In genomic region chrX:103489733-103490132, GRCh38 we compare ENCODE assay signal across 8 cellular contexts. TPM values are rescaled to one million over a fixed set of nuclear protein-coding genes. Genes with fewer than 3 reads are reported as not detected.
DNase-seq lines count a peak whose midpoint lies in the region; ATAC-seq, FAIRE-seq and TF ChIP-seq lines count a peak whose summit lies in the region.
"Not testable (repeated sequence)": the region's sequence is repeated elsewhere in the genome, so short reads cannot be mapped to it uniquely, and the experiment has no call there.

No MANE protein-coding gene starts in this region.

- not testable (repeated sequence) for H3K27ac ChIP-seq in GM12878 (ENCODE audit: control insufficient read depth, insufficient read depth); thyroid gland

- not testable (repeated sequence) for TF ChIP-seq EP300 in GM12878 (IDR thresholded peaks at IDR 0.05; ENCODE audit: borderline replicate concordance in 1 of 2, control insufficient read depth in 1 of 2, low read depth in 2 of 2, low read length in 2 of 2)

- in situ Hi-C loops in GM12878 (cut with MboI): not testable (repeated sequence)

- DNase-seq in DMS79 treated with DMSO at 0.1 percent for 48 hours (lab: John Stamatoyannopoulos, UW) (peak; percentile 25), HTR-8/SVneo (ENCODE audit: insufficient read length, low spot score) (peak; percentile 2), NCI-H69 (lab: John Stamatoyannopoulos, UW) (peak; percentile 20), glutamatergic neuron (peak; percentile 56), neural crest cell (ENCODE audit: low read depth, low spot score) (peak; percentile 54), thyroid gland (peak; percentile 3 to 5)
- peak; percentile 49 for DNase-seq in activated CD4-positive, CD25-positive, alpha-beta regulatory T cell treated with anti-CD3 and anti-CD28 coated beads, Interleukin-2, amount 50 U/mL, for 72 hours
- DNase-seq in GM12878 (ENCODE audit: low read depth, low spot score): not testable (repeated sequence)

- BruUV-seq in GM12878 (replicated peaks; lab: Mats Ljungman, UMichigan): not testable (repeated sequence)

- not testable (repeated sequence) for H3K9me3 Mint-ChIP-seq in glutamatergic neuron (ENCODE audit: unreplicated experiment); neural crest cell

- H3K27me3 Mint-ChIP-seq in glutamatergic neuron (ENCODE audit: unreplicated experiment); neural crest cell (ENCODE audit: low read depth): not testable (repeated sequence)

- not testable (repeated sequence) for H3K36me3 ChIP-seq in GM12878 (ENCODE audit: control insufficient read depth in 2 of 2, insufficient read depth in 2 of 2, low read length in 1 of 2); thyroid gland

- RAD21 ChIA-PET in GM12878 (lab: Charles Lee; ENCODE audit: unreplicated experiment): interaction anchor here (1.1 to 1.5 kb wide), 2 partner anchors 24 to 279 kb away, joined by 3 to 4 read pairs; no protein-coding TSS in a partner anchor

- ATAC-seq in GM12878: peak; percentile 48; the same call in 2 of the 3 replicates

- intact Hi-C loops in GM12878 (cut with micrococcal nuclease; ENCODE audit: unreplicated experiment); thyroid gland (cut with DNase I): not testable (repeated sequence)

- CTCF ChIA-PET in GM12878 (lab: Yijun Ruan, JAX): interaction anchor here (0.6 to 1.8 kb wide), 27 partner anchors 10 to 543 kb away, joined by 3 to 9 read pairs (median 4); no protein-coding TSS in a partner anchor

- POLR2A ChIA-PET in GM12878 (lab: Charles Lee): not testable (repeated sequence)

- H3K27ac Mint-ChIP-seq in glutamatergic neuron (ENCODE audit: unreplicated experiment); neural crest cell (ENCODE audit: unreplicated experiment): not testable (repeated sequence)

- H3K4me2 ChIP-seq in GM12878 (ENCODE audit: control insufficient read depth, insufficient read depth): not testable (repeated sequence)

- not testable (repeated sequence) for H4K20me1 ChIP-seq in GM12878 (ENCODE audit: control insufficient read depth, insufficient read depth)

- TF ChIP-seq POLR2A in GM12878 (IDR thresholded peaks at IDR 0.05; ENCODE audit: low read depth, low read length); thyroid gland (IDR thresholded peaks at IDR 0.05): not testable (repeated sequence)

- WGBS in GM12878 (ENCODE audit: insufficient coverage, insufficient replicate concordance, low lambda C conversion rate, missing lambda C conversion rate): 0% methylated on average over 2 of the region's 4 CpGs
- 42 to 44% methylated on average over 4 of the region's 4 CpGs for WGBS in thyroid gland, 2 donors

- H3K9me3 ChIP-seq in GM12878 (replicated peaks; ENCODE audit: control insufficient read depth, insufficient read depth, low read length); thyroid gland: not testable (repeated sequence)

- peak; percentile 50 for TF ChIP-seq RAD21 in GM12878 (IDR thresholded peaks at IDR 0.05; ENCODE audit: insufficient read depth, low read depth, low read length)

- H3K27me3 ChIP-seq in GM12878 (replicated peaks in 1 of 2; ENCODE audit: control insufficient read depth in 2 of 2, insufficient read depth in 2 of 2, low read length in 1 of 2); thyroid gland: not testable (repeated sequence)

- not testable (repeated sequence) for H3K36me3 Mint-ChIP-seq in glutamatergic neuron (ENCODE audit: unreplicated experiment); neural crest cell (ENCODE audit: low read depth)

- not testable (repeated sequence) for FAIRE-seq in HTR-8/SVneo (lab: Jason Lieb, UNC)
- FAIRE-seq in GM12878 (lab: Jason Lieb, UNC): peak; percentile 66

- SMC1A ChIA-PET in GM12878 (lab: Charles Lee; ENCODE audit: uncharacterized antibody, unreplicated experiment): interaction anchor here (1.0 kb wide), 1 partner anchor 278 kb away, joined by 4 read pairs; no protein-coding TSS in a partner anchor

- not testable (repeated sequence) for H3K4me3 ChIP-seq in GM12878; thyroid gland (replicated peaks in 1 of 3)

- not testable (repeated sequence) for H2AFZ ChIP-seq in GM12878 (ENCODE audit: control insufficient read depth, low read depth, low read length)

- TF ChIP-seq CTCF in GM12878 (IDR thresholded peaks at IDR 0.05 in 2 of 3, conservative IDR thresholded peaks at IDR 0.05 in 1 of 3; ENCODE audit: control insufficient read depth in 2 of 3, extremely low read depth in 1 of 3, insufficient read depth in 1 of 3, low read depth in 3 of 3, low read length in 3 of 3) (peak; percentile 41 to 54 (median 49); a peak in 5 of 6 replicates), glutamatergic neuron (IDR thresholded peaks at IDR 0.05; ENCODE audit: partially characterized antibody, unreplicated experiment) (peak; percentile 30), neural crest cell (conservative IDR thresholded peaks at IDR 0.05) (peak; percentile 60), thyroid gland (IDR thresholded peaks at IDR 0.05) (peak in 2 of 6 experiments; percentile 8 to 42)

- not testable (repeated sequence) for H3K4me1 ChIP-seq in GM12878 (ENCODE audit: control insufficient read depth, insufficient read depth, low read length); thyroid gland

- H3K4me3 Mint-ChIP-seq in glutamatergic neuron (ENCODE audit: unreplicated experiment); neural crest cell: not testable (repeated sequence)

- H3K9ac ChIP-seq in GM12878 (ENCODE audit: control insufficient read depth, insufficient read depth, low read length): not testable (repeated sequence)

- not testable (repeated sequence) for H3K4me1 Mint-ChIP-seq in glutamatergic neuron (ENCODE audit: low read depth, unreplicated experiment); neural crest cell

- not testable (repeated sequence) for H3K79me2 ChIP-seq in GM12878 (ENCODE audit: control insufficient read depth, insufficient read depth, low read length)

RNA-seq across cellular contexts. Expression of gene RAB40A, which starts 29.6 kb away (rescaled TPM):
- 3.9 and 4.4 TPM in 2 replicates for total RNA-seq in GM12878 (2013; cell fraction: nucleolus; rRNA removed)
- total RNA-seq in GM12878 (2014; rRNA removed) (0.17 and 0.38 TPM in 2 replicates), GM12878 (2014; rRNA removed; fragmentation: Illumina TruSeq; extraction: Trizol) (0.23 and 0.27 TPM in 2 replicates), GM12878 (2021) (0.08 and 0.26 TPM in 2 replicates), glutamatergic neuron (ENCODE audit: unreplicated experiment) (0.47 TPM), neural crest cell (0.34 and 0.70 TPM in 2 replicates), thyroid gland (under 1 TPM; 0.33 to 0.71 (median 0.58) TPM)
- 0.14 TPM for polyA plus RNA-seq in GM12878 (2011; ENCODE audit: low read depth)
- polyA plus RNA-seq in GM12878 (2011; rRNA removed) (0.19 and 0.35 TPM in 2 replicates), GM12878 (2014; fragmentation: Illumina TruSeq; extraction: Trizol) (0.10 and 0.33 TPM in 2 replicates), GM12878 (2014; fragmentation: Nextera tagmentation; extraction: Ambion mirVana) (under 1 TPM; 0.16 to 0.35 TPM), GM12878 (2014; rRNA removed) (0.24 and 0.38 TPM in 2 replicates), GM12878 (2016; fragmentation: Nextera tagmentation; extraction: Ambion mirVana) (under 1 TPM; 0.30 to 0.42 TPM)
- polyA plus RNA-seq in GM12878 (2011; cell fraction: cytosol; rRNA removed): 0.07 TPM in 2 replicates
- 1.8 and 2.3 TPM in 2 replicates for polyA plus RNA-seq in GM12878 (2011; cell fraction: nucleus; rRNA removed)
- 0.22 and 0.39 TPM in 2 replicates for polyA plus RNA-seq in GM12878 (2012)
- 0.22 and 0.46 TPM in 2 replicates for polyA minus RNA-seq in GM12878 (2011; rRNA and poly(A)+ RNA removed)
- not detected in 2 replicates for polyA minus RNA-seq in GM12878 (2011; cell fraction: cytosol; rRNA and poly(A)+ RNA removed)
- polyA minus RNA-seq in GM12878 (2011; cell fraction: nucleus; rRNA and poly(A)+ RNA removed): 0.67 and 0.85 TPM in 2 replicates
